In genomic region chr11:71992331-71992730, GRCh38 we compare ENCODE assay signal across 19 cellular contexts. TPM values are rescaled to one million over a fixed set of nuclear protein-coding genes. Genes with fewer than 3 reads are reported as not detected.
A peak's percentile ranks its signal among the peaks of the same experiment; 100 is the strongest.
DNase-seq lines count a peak whose midpoint lies in the region; ATAC-seq, FAIRE-seq and TF ChIP-seq lines count a peak whose summit lies in the region.
"Had no signal": no experiment of that assay in that cellular context is flagged by ENCODE, and none has a peak within 500 bp of the region (broad histone marks: within the 10 kb centered on the region; RNA-seq: fewer than 3 reads in every experiment).

No MANE protein-coding gene starts in this region.

- H3K4me1 Mint-ChIP-seq in activated T-helper 17 cell treated with anti-CD3 and anti-CD28 coated beads, Interleukin-2, amount 50 U/mL, for 72 hours: peaks cover 5% of the 10 kb centered on the region
- peaks cover 6% of the 10 kb centered on the region for H3K4me1 Mint-ChIP-seq in endodermal cell
- H3K4me1 Mint-ChIP-seq: GM23338 had no signal

- DNase-seq in GM12891 (ENCODE audit: insufficient read length, low spot score) (no peak), endodermal cell (no peak), T-helper 1 cell (no peak), putamen (ENCODE audit: low spot score) (no peak)
- DNase-seq in stimulated activated naive CD4-positive, alpha-beta T cell treated with Interleukin-2 at 50 U/mL for 16 hours (lab: John Stamatoyannopoulos, UW): no peak
- DNase-seq: ACHN; CD4-positive, CD25-positive, alpha-beta regulatory T cell; COR-L47; HCEC 1CT; NCI-H1105; NCI-H1694; NCI-H2081 treated with DMSO at 0.1 percent for 48 hours; NK-92 treated with Interleukin-12 subunit alpha and Interleukin-12 subunit beta, amount 100 ng/mL, for 24 hours; SHP77; SK-N-SH; T-cell had no signal

- H3K9me3 ChIP-seq in endodermal cell (ENCODE audit: control insufficient read depth, low read length): no peaks in the 10 kb centered on the region
- H3K9me3 ChIP-seq: SK-N-SH had no signal

- 89 to 91% methylated on average over 2 of the region's 2 CpGs for WGBS in endodermal cell (ENCODE audit: insufficient coverage in 1 of 2, insufficient read length in 1 of 2), 2 experiments

- H3K36me3 ChIP-seq in endodermal cell (ENCODE audit: control insufficient read depth, insufficient read depth, low read length): peaks cover 38% of the 10 kb centered on the region

- no peak overlapping the region for H3K4me3 ChIP-seq in endodermal cell (ENCODE audit: low read length)
- H3K4me3 ChIP-seq: GM23338 had no signal

- H3K9ac ChIP-seq in endodermal cell (ENCODE audit: extremely low read depth, low read length, poor library complexity, severe bottlenecking): no peak overlapping the region
- H3K9ac ChIP-seq: SK-N-SH had no signal

- peaks cover 53% of the 10 kb centered on the region for H3K36me3 Mint-ChIP-seq in activated T-helper 17 cell treated with anti-CD3 and anti-CD28 coated beads, Interleukin-2, amount 50 U/mL, for 72 hours (ENCODE audit: low read depth)
- peaks cover 29% of the 10 kb centered on the region for H3K36me3 Mint-ChIP-seq in endodermal cell (ENCODE audit: low read depth)

- no peak overlapping the region for H3K27ac ChIP-seq in endodermal cell (ENCODE audit: low read depth, low read length)

- ATAC-seq in GM21723 (IDR thresholded peaks at IDR 0.05; ENCODE audit: unreplicated experiment): peak; percentile 20
- ATAC-seq in activated T-helper 17 cell treated with anti-CD3 and anti-CD28 coated beads, Interleukin-2, amount 50 U/mL, for 72 hours (replicated peaks): no peak
- ATAC-seq: GM23338, T-cell had no signal

- no peak for TF ChIP-seq POLR2A in GM12891 (IDR thresholded peaks at IDR 0.05; ENCODE audit: low read depth, low read length)

- FAIRE-seq in GM12891 (lab: Jason Lieb, UNC): peak; percentile 28

- peak overlapping the region; percentile 48 for H3K27ac Mint-ChIP-seq in activated T-helper 17 cell treated with anti-CD3 and anti-CD28 coated beads, Interleukin-2, amount 50 U/mL, for 72 hours
- H3K27ac Mint-ChIP-seq in endodermal cell: no peak overlapping the region
- H3K27ac Mint-ChIP-seq: GM23338, T-cell had no signal

- H3K27me3 ChIP-seq in endodermal cell (ENCODE audit: control insufficient read depth, insufficient read depth, low read length, poor library complexity, severe bottlenecking): no peaks in the 10 kb centered on the region

- no peak for TF ChIP-seq CTCF in endodermal cell (conservative IDR thresholded peaks at IDR 0.05)

- H3K9me3 Mint-ChIP-seq in activated T-helper 17 cell treated with anti-CD3 and anti-CD28 coated beads, Interleukin-2, amount 50 U/mL, for 72 hours: no peaks in the 10 kb centered on the region
- no peaks in the 10 kb centered on the region for H3K9me3 Mint-ChIP-seq in endodermal cell
- H3K9me3 Mint-ChIP-seq: CD4-positive, CD25-positive, alpha-beta regulatory T cell; GM23338; T-cell had no signal

- H3K27me3 Mint-ChIP-seq in activated T-helper 17 cell treated with anti-CD3 and anti-CD28 coated beads, Interleukin-2, amount 50 U/mL, for 72 hours: no peaks in the 10 kb centered on the region
- no peaks in the 10 kb centered on the region for H3K27me3 Mint-ChIP-seq in endodermal cell (ENCODE audit: insufficient read depth)
- H3K27me3 Mint-ChIP-seq: CD4-positive, CD25-positive, alpha-beta regulatory T cell; T-cell had no signal

- no peak overlapping the region for H3K4me3 Mint-ChIP-seq in activated T-helper 17 cell treated with anti-CD3 and anti-CD28 coated beads, Interleukin-2, amount 50 U/mL, for 72 hours
- no peak overlapping the region for H3K4me3 Mint-ChIP-seq in endodermal cell
- H3K4me3 Mint-ChIP-seq: CD4-positive, CD25-positive, alpha-beta regulatory T cell; GM23338; T-cell had no signal

- H3K4me1 ChIP-seq in endodermal cell (ENCODE audit: control insufficient read depth, insufficient read depth, low read length): peaks cover 19% of the 10 kb centered on the region

TF ChIP-seq in GM12891, 5 proteins besides CTCF, POLR2A, EP300 and RAD21:
- TF ChIP-seq TAF1 (IDR thresholded peaks at IDR 0.05; ENCODE audit: low read depth, low read length): no peak
- 0 out of 2 replicates have a peak, but pooled peaks have one; percentile 6 for TF ChIP-seq SPI1 (IDR thresholded peaks at IDR 0.05; ENCODE audit: low read depth, low read length)

RNA-seq across cellular contexts. Expression of gene IL18BP, which starts 6.4 kb away (rescaled TPM):
- 8.5 TPM for polyA plus RNA-seq in GM12891 (2012; ENCODE audit: low read depth, missing spikeins)
- 10 to 100 TPM; 18.4 to 21.9 TPM for total RNA-seq in activated T-helper 17 cell treated with anti-CD3 and anti-CD28 coated beads, Interleukin-2, amount 50 U/mL, for 72 hours
- 10 to 100 TPM; 10.8 to 13.0 TPM for total RNA-seq in endodermal cell
- 7.2 TPM for polyA plus RNA-seq in endodermal cell (2013, experiment 1 of 2)
- 7.8 TPM for polyA plus RNA-seq in endodermal cell (2013, experiment 2 of 2)
